ENCODE assay signal across 17 cellular contexts in genomic region chr14:33357225-33358010, GRCh38.
DNase-seq lines count a peak whose midpoint lies in the region; ATAC-seq lines count a peak whose summit lies in the region.
"Had no signal": no experiment of that assay in that cellular context is flagged by ENCODE, and none has a peak within 500 bp of the region (broad histone marks: within the 10 kb centered on the region; RNA-seq: fewer than 3 reads in every experiment).

No MANE protein-coding gene starts in this region.

- DNase-seq in NCI-H2196 (lab: John Stamatoyannopoulos, UW; ENCODE audit: unreplicated experiment), result peak; percentile 3
- DNase-seq in NCI-H2196 treated with DMSO at 0.1 percent for 48 hours (lab: John Stamatoyannopoulos, UW; ENCODE audit: unreplicated experiment), result no peak
- peak; percentile 16 for DNase-seq in NCI-H510A (lab: John Stamatoyannopoulos, UW)
- DNase-seq in posterior cingulate gyrus, result peak in 7 of 10 donors; percentile 14 to 87 (median 30)
- DNase-seq in effector memory CD8-positive, alpha-beta T cell, result no peak
- DNase-seq: activated CD4-positive, CD25-positive, alpha-beta regulatory T cell treated with anti-CD3 and anti-CD28 coated beads, Interleukin-2, amount 50 U/mL, for 72 hours; activated gamma-delta T cell; CD4-positive, CD25-positive, alpha-beta regulatory T cell; EL; NCI-H524; occipital lobe; stimulated activated naive CD4-positive, alpha-beta T cell; T-helper 17 cell had no signal

- peaks cover 14 to 21% of the 10 kb centered on the region in 2 donors for H3K9me3 Mint-ChIP-seq in effector memory CD8-positive, alpha-beta T cell

- no peaks in the 10 kb centered on the region for H3K36me3 Mint-ChIP-seq in effector memory CD8-positive, alpha-beta T cell (ENCODE audit: insufficient read depth)
- H3K36me3 Mint-ChIP-seq: CD4-positive, CD25-positive, alpha-beta regulatory T cell had no signal

- H3K27me3 Mint-ChIP-seq in effector memory CD8-positive, alpha-beta T cell, result no peaks in the 10 kb centered on the region
- H3K27me3 Mint-ChIP-seq: CD4-positive, CD25-positive, alpha-beta regulatory T cell had no signal

- intact Hi-C loops in posterior cingulate gyrus (cut with DNase I), result loop anchor here (5.0 kb wide), 1 partner anchor 420 kb away; the partner anchor contains the start of gene NPAS3

- no peaks in the 10 kb centered on the region for H3K4me1 Mint-ChIP-seq in effector memory CD8-positive, alpha-beta T cell (ENCODE audit: low read depth in 2 of 2)
- H3K4me1 Mint-ChIP-seq: CD4-positive, CD25-positive, alpha-beta regulatory T cell; T-helper 17 cell had no signal

- ATAC-seq in HG02610 (IDR thresholded peaks at IDR 0.05; ENCODE audit: unreplicated experiment) (no peak), HG02678 (IDR thresholded peaks at IDR 0.05; ENCODE audit: unreplicated experiment) (no peak)
- ATAC-seq in effector memory CD8-positive, alpha-beta T cell (replicated peaks), result no peak
- ATAC-seq: T-helper 17 cell had no signal

- H3K27ac ChIP-seq in cingulate gyrus (ENCODE audit: low read depth, low read length), result peak overlapping the region; percentile 15
- H3K27ac ChIP-seq: coronary artery had no signal

- H3K27ac Mint-ChIP-seq in effector memory CD8-positive, alpha-beta T cell, result no peak overlapping the region
- H3K27ac Mint-ChIP-seq: CD4-positive, CD25-positive, alpha-beta regulatory T cell; T-helper 17 cell had no signal

- H3K4me3 Mint-ChIP-seq in effector memory CD8-positive, alpha-beta T cell, result no peak overlapping the region
- H3K4me3 Mint-ChIP-seq: CD4-positive, CD25-positive, alpha-beta regulatory T cell; T-helper 17 cell had no signal

Comparison
In these comparisons a context has a peak if more than half of its experiments do, and no peak if none do; other contexts are left out.
1. DNase-seq: peak in NCI-H2196 (single experiment), NCI-H510A (single experiment) and posterior cingulate gyrus (7 of 10); none in NCI-H2196 treated with DMSO at 0.1 percent for 48 hours (single experiment) and effector memory CD8-positive, alpha-beta T cell (0 of 3).